In genomic region chr11:5691963-5692358, GRCh38 we compare ENCODE assay signal across 11 cellular contexts. TPM values are rescaled to one million over a fixed set of nuclear protein-coding genes. Genes with fewer than 3 reads are reported as not detected.
DNase-seq lines count a peak whose midpoint lies in the region; ATAC-seq and TF ChIP-seq lines count a peak whose summit lies in the region.
"Had no signal": no experiment of that assay in that cellular context is flagged by ENCODE, and none has a peak within 500 bp of the region (broad histone marks: within the 10 kb centered on the region; RNA-seq: fewer than 3 reads in every experiment).

No MANE protein-coding gene starts in this region.

- H3K27ac ChIP-seq in BLaER1 = peak overlapping the region; percentile 88
- peak overlapping the region; percentile 24 for H3K27ac ChIP-seq in HL-60 (replicated peaks)
- no peak overlapping the region for H3K27ac ChIP-seq in muscle layer of duodenum (ENCODE audit: low read length)
- H3K27ac ChIP-seq: epithelial cell of prostate had no signal

- no peaks in the 10 kb centered on the region for H3K27me3 ChIP-seq in BLaER1
- no peaks in the 10 kb centered on the region for H3K27me3 ChIP-seq in HL-60 (ENCODE audit: insufficient read depth, poor library complexity, severe bottlenecking)
- H3K27me3 ChIP-seq in muscle layer of duodenum (ENCODE audit: low read depth, low read length) = no peaks in the 10 kb centered on the region

- H3K4me3 Mint-ChIP-seq in activated T-helper 2 cell treated with anti-CD3 and anti-CD28 coated beads, Interferon-gamma antibody, Interleukin-2, Interleukin-4, amounts not matched to agents 10 μg/mL and 5 μg/mL and 100 μg/mL, durations not matched to agents 14 hours and 24 hours and 36 hours (ENCODE audit: low read depth) = peak overlapping the region; percentile 91

- H3K4me3 ChIP-seq in BLaER1 = peak overlapping the region; percentile 73
- H3K4me3 ChIP-seq in HL-60 (replicated peaks; ENCODE audit: insufficient read depth, low read length) = no peak overlapping the region
- peak overlapping the region; percentile 68 to 91 for H3K4me3 ChIP-seq in muscle layer of duodenum (ENCODE audit: low read depth in 1 of 2, low read length in 2 of 2)

- DNase-seq in HL-60 (ENCODE audit: low read depth in 1 of 2, low spot score in 1 of 2) (no peak), NCI-H2029 (lab: John Stamatoyannopoulos, UW) (no peak), DMS79 treated with DMSO at 0.1 percent for 48 hours (lab: John Stamatoyannopoulos, UW) (no peak), cortex of kidney (lab: John Stamatoyannopoulos, UW) (no peak)
- DNase-seq in activated T-helper 2 cell treated with anti-CD3 and anti-CD28 coated beads, Interferon-gamma antibody, Interleukin-2, Interleukin-4, amounts not matched to agents 10 μg/mL and 5 μg/mL and 100 μg/mL, durations not matched to agents 14 hours and 24 hours and 36 hours (ENCODE audit: low spot score) = no peak
- DNase-seq: stimulated activated CD4-positive, alpha-beta T cell treated with anti-CD3 and anti-CD28 coated beads, Interleukin-1b, Interleukin-23, amount 100 ng/mL, for 48 hours had no signal

- no peaks in the 10 kb centered on the region for H3K9me3 Mint-ChIP-seq in activated T-helper 2 cell treated with anti-CD3 and anti-CD28 coated beads, Interferon-gamma antibody, Interleukin-2, Interleukin-4, amounts not matched to agents 10 μg/mL and 5 μg/mL and 100 μg/mL, durations not matched to agents 14 hours and 24 hours and 36 hours

- H3K27ac Mint-ChIP-seq in activated T-helper 2 cell treated with anti-CD3 and anti-CD28 coated beads, Interferon-gamma antibody, Interleukin-2, Interleukin-4, amounts not matched to agents 10 μg/mL and 5 μg/mL and 100 μg/mL, durations not matched to agents 14 hours and 24 hours and 36 hours = peak overlapping the region; percentile 64

- peaks cover 21% of the 10 kb centered on the region; the same call in 1 of the 2 replicates for H4K20me1 ChIP-seq in BLaER1

- H3K36me3 Mint-ChIP-seq in activated T-helper 2 cell treated with anti-CD3 and anti-CD28 coated beads, Interferon-gamma antibody, Interleukin-2, Interleukin-4, amounts not matched to agents 10 μg/mL and 5 μg/mL and 100 μg/mL, durations not matched to agents 14 hours and 24 hours and 36 hours (ENCODE audit: low read depth) = peaks cover 39% of the 10 kb centered on the region

- intact Hi-C loops in activated T-helper 2 cell treated with anti-CD3 and anti-CD28 coated beads, Interferon-gamma antibody, Interleukin-2, Interleukin-4, amounts not matched to agents 10 μg/mL and 5 μg/mL and 100 μg/mL, durations not matched to agents 14 hours and 24 hours and 36 hours (cut with micrococcal nuclease) = loop anchor here (2.0 kb wide), 1 partner anchor 629 kb away; the partner anchor contains the start of gene CAVIN3

- peaks cover 46% of the 10 kb centered on the region for H3K4me1 Mint-ChIP-seq in activated T-helper 2 cell treated with anti-CD3 and anti-CD28 coated beads, Interferon-gamma antibody, Interleukin-2, Interleukin-4, amounts not matched to agents 10 μg/mL and 5 μg/mL and 100 μg/mL, durations not matched to agents 14 hours and 24 hours and 36 hours (ENCODE audit: low read depth)

- H3K36me3 ChIP-seq in BLaER1 = peaks cover 36% of the 10 kb centered on the region
- H3K36me3 ChIP-seq in muscle layer of duodenum (ENCODE audit: control insufficient read depth in 1 of 2, insufficient read depth in 2 of 2, low read length in 2 of 2) = peaks cover 3 to 12% of the 10 kb centered on the region in 2 donors

- no peaks in the 10 kb centered on the region for H3K9me3 ChIP-seq in BLaER1
- H3K9me3 ChIP-seq in muscle layer of duodenum (ENCODE audit: control insufficient read depth in 1 of 2, low read length in 2 of 2) = no peaks in the 10 kb centered on the region

- H3K9ac ChIP-seq in BLaER1 = peak overlapping the region; percentile 87

- no peak for ATAC-seq in HG03442 (IDR thresholded peaks at IDR 0.05; ENCODE audit: unreplicated experiment)
- ATAC-seq: Panc1 had no signal

- H3K4me1 ChIP-seq in BLaER1 (peaks cover 34% of the 10 kb centered on the region), muscle layer of duodenum (ENCODE audit: control insufficient read depth in 1 of 2, insufficient read depth in 2 of 2, low read length in 2 of 2) (peaks cover 0 to 12% of the 10 kb centered on the region in 2 donors)

- H3K27me3 Mint-ChIP-seq in activated T-helper 2 cell treated with anti-CD3 and anti-CD28 coated beads, Interferon-gamma antibody, Interleukin-2, Interleukin-4, amounts not matched to agents 10 μg/mL and 5 μg/mL and 100 μg/mL, durations not matched to agents 14 hours and 24 hours and 36 hours (ENCODE audit: low read depth) = no peaks in the 10 kb centered on the region

- no peak for TF ChIP-seq CTCF in HL-60 (IDR thresholded peaks at IDR 0.05; ENCODE audit: insufficient read depth, low read length)

- H3K4me2 ChIP-seq in BLaER1 = peak overlapping the region; percentile 98

RNA-seq across cellular contexts. Expression of gene TRIM22, which starts 2.4 kb away (rescaled TPM):
- 83.9 and 96.0 TPM in 2 replicates for total RNA-seq in activated T-helper 2 cell treated with anti-CD3 and anti-CD28 coated beads, Interferon-gamma antibody, Interleukin-2, Interleukin-4, amounts not matched to agents 10 μg/mL and 5 μg/mL and 100 μg/mL, durations not matched to agents 14 hours and 24 hours and 36 hours

RNA-seq across cellular contexts. Expression of gene TRIM5, which starts 7.1 kb away (rescaled TPM):
- total RNA-seq in activated T-helper 2 cell treated with anti-CD3 and anti-CD28 coated beads, Interferon-gamma antibody, Interleukin-2, Interleukin-4, amounts not matched to agents 10 μg/mL and 5 μg/mL and 100 μg/mL, durations not matched to agents 14 hours and 24 hours and 36 hours = 12.4 and 14.1 TPM in 2 replicates

RNA-seq across cellular contexts. Expression of gene OR56B1, which starts 44.3 kb away (rescaled TPM):
- not detected in 2 replicates for total RNA-seq in activated T-helper 2 cell treated with anti-CD3 and anti-CD28 coated beads, Interferon-gamma antibody, Interleukin-2, Interleukin-4, amounts not matched to agents 10 μg/mL and 5 μg/mL and 100 μg/mL, durations not matched to agents 14 hours and 24 hours and 36 hours
